Comparison of ENCODE assay signal across 9 cellular contexts in genomic region chr2:160427629-160428424, GRCh38.
DNase-seq lines count a peak whose midpoint lies in the region; TF ChIP-seq lines count a peak whose summit lies in the region.
"Had no signal": no experiment of that assay in that cellular context is flagged by ENCODE, and none has a peak within 500 bp of the region (broad histone marks: within the 10 kb centered on the region; RNA-seq: fewer than 3 reads in every experiment).

No MANE protein-coding gene starts in this region.

- no peaks in the 10 kb centered on the region for H3K79me2 ChIP-seq in DOHH2 (ENCODE audit: control insufficient read depth, low read length)
- peaks cover 62% of the 10 kb centered on the region for H3K79me2 ChIP-seq in hepatocyte

- no peaks in the 10 kb centered on the region for H3F3A ChIP-seq in DOHH2 (ENCODE audit: control insufficient read depth, insufficient read depth)

- H3K27ac ChIP-seq in DOHH2 (ENCODE audit: low read depth, low read length) (peak overlapping the region; percentile 15; the same call in 1 of the 2 replicates), hepatocyte (peak overlapping the region; percentile 69), subcutaneous abdominal adipose tissue (ENCODE audit: low read depth, low read length) (peak overlapping the region; percentile 80)

- peak overlapping the region; percentile 88 for H3K27ac Mint-ChIP-seq in activated naive CD4-positive, alpha-beta T cell treated with anti-CD3 and anti-CD28 coated beads for 36 hours

- H3K4me3 Mint-ChIP-seq in activated naive CD4-positive, alpha-beta T cell treated with anti-CD3 and anti-CD28 coated beads for 36 hours, result peak overlapping the region; percentile 75
- H3K4me3 Mint-ChIP-seq: neural crest cell had no signal

- peak overlapping the region; percentile 0 to 76 (median 28) for H3K9ac ChIP-seq in subcutaneous abdominal adipose tissue (ENCODE audit: low read length in 5 of 5)

- H3K9me3 Mint-ChIP-seq in activated naive CD4-positive, alpha-beta T cell treated with anti-CD3 and anti-CD28 coated beads for 36 hours, result peaks cover 12% of the 10 kb centered on the region

- H3K9me2 ChIP-seq in DOHH2 (replicated peaks; ENCODE audit: control insufficient read depth, low read length), result no peaks in the 10 kb centered on the region
- H3K9me2 ChIP-seq in hepatocyte (replicated peaks; ENCODE audit: insufficient read depth), result no peaks in the 10 kb centered on the region

- peaks cover 47% of the 10 kb centered on the region for H3K4me1 Mint-ChIP-seq in activated naive CD4-positive, alpha-beta T cell treated with anti-CD3 and anti-CD28 coated beads for 36 hours (ENCODE audit: low read depth)

- WGBS in hepatocyte (ENCODE audit: low lambda C conversion rate, missing lambda C conversion rate), result 58% methylated on average over 7 of the region's 7 CpGs

- H3K4me1 ChIP-seq in DOHH2 (ENCODE audit: control insufficient read depth, low read length) (peaks cover 26% of the 10 kb centered on the region), hepatocyte (ENCODE audit: insufficient read depth) (peaks cover 19% of the 10 kb centered on the region), subcutaneous abdominal adipose tissue (ENCODE audit: control insufficient read depth in 5 of 5, insufficient read depth in 5 of 5, low read length in 5 of 5) (peaks cover 2 to 32% (median 26%) of the 10 kb centered on the region in 5 donors)

- no peak overlapping the region for H2AFZ ChIP-seq in hepatocyte

- peak; percentile 64 for DNase-seq in H4 (ENCODE audit: low spot score)
- peak; percentile 68 for DNase-seq in NCI-H226
- DNase-seq in activated naive CD4-positive, alpha-beta T cell treated with anti-CD3 and anti-CD28 coated beads for 36 hours, result peak; percentile 67
- no peak for DNase-seq in hepatocyte (ENCODE audit: low spot score)
- no peak for DNase-seq in NCI-H1436 (lab: John Stamatoyannopoulos, UW)
- no peak for DNase-seq in NCI-H748 (lab: John Stamatoyannopoulos, UW; ENCODE audit: unreplicated experiment)

- CTCF ChIA-PET in activated naive CD4-positive, alpha-beta T cell treated with anti-CD3 and anti-CD28 coated beads for 36 hours (lab: Charles Lee), result interaction anchor here (0.9 to 3.4 kb wide), 10 partner anchors 10 to 340 kb away, joined by 3 to 21 read pairs (median 4); partner anchors contain the start of gene RBMS1

- no peaks in the 10 kb centered on the region for H3K27me3 Mint-ChIP-seq in activated naive CD4-positive, alpha-beta T cell treated with anti-CD3 and anti-CD28 coated beads for 36 hours (ENCODE audit: low read depth)

- peak overlapping the region; percentile 22; the same call in 1 of the 2 replicates for H3K4me3 ChIP-seq in DOHH2 (ENCODE audit: low read length)
- H3K4me3 ChIP-seq in hepatocyte, result no peak overlapping the region
- H3K4me3 ChIP-seq in subcutaneous abdominal adipose tissue (ENCODE audit: low read depth in 1 of 5, low read length in 5 of 5), result peak overlapping the region in 4 of 5 donors; percentile 29 to 52 (median 37)

- intact Hi-C loops in activated naive CD4-positive, alpha-beta T cell treated with anti-CD3 and anti-CD28 coated beads for 36 hours (cut with micrococcal nuclease), result loop anchor here (1.0 to 10.0 kb wide), 8 partner anchors 15 to 549 kb away; no protein-coding TSS in a partner anchor

- H3K4me2 ChIP-seq in DOHH2 (ENCODE audit: low read length) (peak overlapping the region; percentile 55), hepatocyte (peak overlapping the region; percentile 57)

- no peaks in the 10 kb centered on the region for H3K9me3 ChIP-seq in DOHH2 (ENCODE audit: control insufficient read depth, insufficient read depth, low read length)
- H3K9me3 ChIP-seq in hepatocyte (ENCODE audit: low read depth), result no peaks in the 10 kb centered on the region
- peaks cover 0 to 6% (median 0%) of the 10 kb centered on the region in 5 donors for H3K9me3 ChIP-seq in subcutaneous abdominal adipose tissue (ENCODE audit: control insufficient read depth in 5 of 5, low read length in 5 of 5)

- TF ChIP-seq CTCF in DOHH2 (IDR thresholded peaks at IDR 0.05; ENCODE audit: low read depth, low read length, poor library complexity, severe bottlenecking) (no peak), hepatocyte (IDR thresholded peaks at IDR 0.05; ENCODE audit: poor library complexity) (no peak)

- H3K36me3 ChIP-seq in DOHH2 (ENCODE audit: control insufficient read depth, low read length) (no peaks in the 10 kb centered on the region), hepatocyte (replicated peaks; ENCODE audit: insufficient read depth, low read depth) (no peaks in the 10 kb centered on the region), subcutaneous abdominal adipose tissue (ENCODE audit: control insufficient read depth in 5 of 5, insufficient read depth in 5 of 5, low read length in 5 of 5) (peaks cover 0 to 3% (median 0%) of the 10 kb centered on the region in 5 donors)

- H3K27me3 ChIP-seq in DOHH2 (ENCODE audit: control insufficient read depth, low read length) (no peaks in the 10 kb centered on the region), hepatocyte (no peaks in the 10 kb centered on the region), subcutaneous abdominal adipose tissue (ENCODE audit: control insufficient read depth in 5 of 5, insufficient read depth in 4 of 5, low read length in 5 of 5) (no peaks in the 10 kb centered on the region)

- H4K20me1 ChIP-seq in DOHH2 (ENCODE audit: control insufficient read depth, insufficient read depth, low read depth, low read length), result no peaks in the 10 kb centered on the region
- H4K20me1 ChIP-seq in hepatocyte (ENCODE audit: insufficient read depth, poor library complexity, severe bottlenecking), result no peaks in the 10 kb centered on the region

- peaks cover 8% of the 10 kb centered on the region for H3K36me3 Mint-ChIP-seq in activated naive CD4-positive, alpha-beta T cell treated with anti-CD3 and anti-CD28 coated beads for 36 hours (ENCODE audit: low read depth)

Comparison
In these comparisons a context has a peak if more than half of its experiments do, and no peak if none do; other contexts are left out.
1. H3K27ac ChIP-seq: peak in every context shown above with its lines; median percentile 80 in subcutaneous abdominal adipose tissue; 69 in hepatocyte; 15 in DOHH2.
2. DNase-seq: peak in H4 (single experiment), NCI-H226 (single experiment) and activated naive CD4-positive, alpha-beta T cell treated with anti-CD3 and anti-CD28 coated beads for 36 hours (single experiment); none in hepatocyte (single experiment), NCI-H1436 (single experiment) and NCI-H748 (single experiment).